Comparison of ENCODE assay signal across 8 cellular contexts in genomic region chrX:10014462-10015373, GRCh38. TPM values are rescaled to one million over a fixed set of nuclear protein-coding genes. Genes with fewer than 3 reads are reported as not detected.
DNase-seq lines count a peak whose midpoint lies in the region; ATAC-seq, FAIRE-seq and TF ChIP-seq lines count a peak whose summit lies in the region.

No MANE protein-coding gene starts in this region.

- H3K4me3 ChIP-seq in K562 = peak overlapping the region; percentile 34
- peak overlapping the region; percentile 39 for H3K4me3 ChIP-seq in iPS-11a (ENCODE audit: low read depth, low read length)
- H3K4me3 ChIP-seq in sigmoid colon = peak overlapping the region; percentile 43 to 61 (median 58)

- no peak for TF ChIP-seq CTCF in GM10266 (IDR thresholded peaks at IDR 0.05; ENCODE audit: control insufficient read depth, insufficient read depth, low read depth, missing control alignments)
- TF ChIP-seq CTCF in K562 (IDR thresholded peaks at IDR 0.05 in 2 of 3, conservative IDR thresholded peaks at IDR 0.05 in 1 of 3; ENCODE audit: insufficient read depth in 2 of 3, low read depth in 1 of 3, low read length in 3 of 3) = no peak
- no peak for TF ChIP-seq CTCF in sigmoid colon (IDR thresholded peaks at IDR 0.05)

- no peak overlapping the region for H3K9ac ChIP-seq in K562 (ENCODE audit: insufficient read depth in 1 of 2, low read depth in 2 of 2, low read length in 2 of 2)

- no peaks in the 10 kb centered on the region for H3K9me1 ChIP-seq in K562 (ENCODE audit: control insufficient read depth, insufficient read depth, low read length)

- H2AFZ ChIP-seq in K562 (ENCODE audit: low read depth, low read length) = no peak overlapping the region

- H3K36me3 ChIP-seq in K562 (ENCODE audit: control insufficient read depth, insufficient read depth, low read length) (no peaks in the 10 kb centered on the region), sigmoid colon (no peaks in the 10 kb centered on the region)

- no peaks in the 10 kb centered on the region for H3K9me3 ChIP-seq in K562 (replicated peaks; ENCODE audit: control insufficient read depth, insufficient read depth, low read depth, low read length)
- H3K9me3 ChIP-seq in sigmoid colon = no peaks in the 10 kb centered on the region

- no peak overlapping the region for H3K4me2 ChIP-seq in K562 (ENCODE audit: insufficient read depth, low read length)

- WGBS in K562 (ENCODE audit: insufficient coverage, low coverage, missing lambda C conversion rate) = 0% methylated on average over 2 of the region's 116 CpGs
- 1% methylated on average over 116 of the region's 116 CpGs for WGBS in sigmoid colon, 2 donors

- no peak overlapping the region for H3K27ac ChIP-seq in K562 (ENCODE audit: extremely low read depth, low read depth, low read length)
- peak overlapping the region; percentile 89 to 94 (median 91) for H3K27ac ChIP-seq in sigmoid colon

- no peak for TF ChIP-seq EP300 in K562 (IDR thresholded peaks at IDR 0.05; ENCODE audit: low read length)
- no peak for TF ChIP-seq EP300 in sigmoid colon (IDR thresholded peaks at IDR 0.05)

- TF ChIP-seq POLR2A in K562 (conservative IDR thresholded peaks at IDR 0.05) = no peak
- no peak for TF ChIP-seq POLR2A in sigmoid colon (IDR thresholded peaks at IDR 0.05)

- intact Hi-C loops in K562 (cut with micrococcal nuclease) (no loop called here), sigmoid colon (cut with DNase I) (loop anchor here (1.0 to 5.0 kb wide), 2 partner anchors 69 to 98 kb away; no protein-coding TSS in a partner anchor)

- no peaks in the 10 kb centered on the region for H3K79me2 ChIP-seq in K562 (ENCODE audit: control insufficient read depth, insufficient read depth, low read length)

- no peak for TF ChIP-seq RAD21 in K562 (CRISPR knock-in tag; conservative IDR thresholded peaks at IDR 0.05 in 1 of 2, IDR thresholded peaks at IDR 0.05 in 1 of 2)

- H3K27me3 ChIP-seq in K562 (ENCODE audit: control insufficient read depth in 2 of 2, insufficient read depth in 2 of 2, low read length in 2 of 2) (no peaks in the 10 kb centered on the region), sigmoid colon (no peaks in the 10 kb centered on the region)

- POLR2A ChIA-PET in K562 (lab: Yijun Ruan, JAX) = no interaction called here

- in situ Hi-C loops in K562 (cut with MboI) = no loop called here

- no peaks in the 10 kb centered on the region for H4K20me1 ChIP-seq in K562 (replicated peaks; ENCODE audit: control insufficient read depth, insufficient read depth, low read length)

- CTCF ChIA-PET in K562 (lab: Yijun Ruan, JAX; ENCODE audit: low intra/inter-chr PET ratio) = no interaction called here

- peak; percentile 90 for DNase-seq in GM10266 (ENCODE audit: extremely low spot score)
- DNase-seq in NCI-H1417 (lab: John Stamatoyannopoulos, UW) = peak; percentile 33 to 92 (median 90)
- DNase-seq in UCSD-AML1 (lab: John Stamatoyannopoulos, UW; ENCODE audit: unreplicated experiment) = peak; percentile 80
- peak; percentile 67 to 91 (median 86) for DNase-seq in K562 (ENCODE audit: extremely low read depth in 1 of 4, low spot score in 3 of 4)
- DNase-seq in sigmoid colon = peak; percentile 96
- DNase-seq in HuH-7.5 (ENCODE audit: low spot score) = no peak

- ATAC-seq in HG02571 (IDR thresholded peaks at IDR 0.05; ENCODE audit: unreplicated experiment) = peak; percentile 84
- peak; percentile 100 for ATAC-seq in K562

- BruUV-seq in K562 (replicated peaks; lab: Mats Ljungman, UMichigan) = no TSS peak

- H3K4me1 ChIP-seq in K562 (replicated peaks in 1 of 2; ENCODE audit: control insufficient read depth in 2 of 2, insufficient read depth in 2 of 2, low read length in 2 of 2) (peaks cover 0 to 14% of the 10 kb centered on the region in 2 experiments; a peak in 2 of 5 replicates), sigmoid colon (peaks cover 0 to 43% (median 17%) of the 10 kb centered on the region in 4 donors)

- no peak for FAIRE-seq in K562 (lab: Jason Lieb, UNC)

TF ChIP-seq in K562, 482 proteins besides CTCF, POLR2A, EP300 and RAD21 (continues in another document):
- 0 out of 2 replicates have a peak, but pooled peaks have one; percentile 17 for TF ChIP-seq CXXC5 (CRISPR knock-in tag; IDR thresholded peaks at IDR 0.05)
- TF ChIP-seq MYC (IDR thresholded peaks at IDR 0.05; ENCODE audit: low read depth, low read length) = no peak
- TF ChIP-seq MYC (CRISPR knock-in tag; IDR thresholded peaks at IDR 0.05; ENCODE audit: borderline replicate concordance, low read depth) = no peak
- no peak for TF ChIP-seq TEAD2 (tag; IDR thresholded peaks at IDR 0.05)
- TF ChIP-seq, protein P1, sequence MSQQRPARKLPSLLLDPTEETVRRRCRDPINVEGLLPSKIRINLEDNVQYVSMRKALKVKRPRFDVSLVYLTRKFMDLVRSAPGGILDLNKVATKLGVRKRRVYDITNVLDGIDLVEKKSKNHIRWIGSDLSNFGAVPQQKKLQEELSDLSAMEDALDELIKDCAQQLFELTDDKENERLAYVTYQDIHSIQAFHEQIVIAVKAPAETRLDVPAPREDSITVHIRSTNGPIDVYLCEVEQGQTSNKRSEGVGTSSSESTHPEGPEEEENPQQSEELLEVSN (IDR thresholded peaks at IDR 0.05; ENCODE audit: borderline replicate concordance in 1 of 2, extremely low read depth in 1 of 2, insufficient read depth in 1 of 2, insufficient read length in 1 of 2, low read depth in 1 of 2, low read length in 1 of 2, poor library complexity in 1 of 2, severe bottlenecking in 1 of 2) = peak in 1 of 2 experiments; percentile 42

RNA-seq across cellular contexts. Expression of gene CLDN34, which starts 47.6 kb away (rescaled TPM):
- not detected in 2 replicates for total RNA-seq in K562 (2011; cell fraction: chromatin; rRNA removed; ENCODE audit: low replicate concordance)
- total RNA-seq in K562 (2011; cell fraction: nucleolus; rRNA removed) = not detected in 2 replicates
- not detected in 2 replicates for total RNA-seq in K562 (2011; cell fraction: nucleoplasm; rRNA removed)
- total RNA-seq in K562 (2014; rRNA removed) (not detected in 2 replicates), K562 (2014; rRNA removed; fragmentation: Illumina TruSeq; extraction: Trizol) (not detected in 2 replicates), K562 (2015; rRNA removed; fragmentation: Illumina TruSeq; extraction: Trizol) (not detected in 2 replicates), K562 (2021) (not detected in 2 replicates), sigmoid colon (1 to 10 TPM in 1 of 4 donors, under 1 TPM in 1, not detected in 2; 0.68 to 2.2 TPM)
- polyA plus RNA-seq in K562 (2011; rRNA removed) (not detected in 2 replicates), K562 (2014; fragmentation: Illumina TruSeq; extraction: Trizol) (not detected in 2 replicates), K562 (2014; fragmentation: Nextera tagmentation; extraction: Ambion mirVana) (not detected), K562 (2014; rRNA removed) (not detected in 2 replicates), sigmoid colon (under 1 TPM in 1 of 3 donors, not detected in 2; 0.16 TPM)
- not detected in 2 replicates for polyA plus RNA-seq in K562 (2011; cell fraction: cytosol; rRNA removed)
- not detected in 2 replicates for polyA plus RNA-seq in K562 (2011; cell fraction: nucleus; rRNA removed)
- polyA plus RNA-seq in K562 (2012) = not detected in 2 replicates
- not detected in 2 replicates for polyA minus RNA-seq in K562 (2011; rRNA and poly(A)+ RNA removed)
- not detected in 2 replicates for polyA minus RNA-seq in K562 (2011; cell fraction: cytosol; rRNA and poly(A)+ RNA removed)
- polyA minus RNA-seq in K562 (2011; cell fraction: nucleus; rRNA and poly(A)+ RNA removed) = not detected in 2 replicates
